ENCODE assay signal across 1 cellular context in the genomic region with DNA sequence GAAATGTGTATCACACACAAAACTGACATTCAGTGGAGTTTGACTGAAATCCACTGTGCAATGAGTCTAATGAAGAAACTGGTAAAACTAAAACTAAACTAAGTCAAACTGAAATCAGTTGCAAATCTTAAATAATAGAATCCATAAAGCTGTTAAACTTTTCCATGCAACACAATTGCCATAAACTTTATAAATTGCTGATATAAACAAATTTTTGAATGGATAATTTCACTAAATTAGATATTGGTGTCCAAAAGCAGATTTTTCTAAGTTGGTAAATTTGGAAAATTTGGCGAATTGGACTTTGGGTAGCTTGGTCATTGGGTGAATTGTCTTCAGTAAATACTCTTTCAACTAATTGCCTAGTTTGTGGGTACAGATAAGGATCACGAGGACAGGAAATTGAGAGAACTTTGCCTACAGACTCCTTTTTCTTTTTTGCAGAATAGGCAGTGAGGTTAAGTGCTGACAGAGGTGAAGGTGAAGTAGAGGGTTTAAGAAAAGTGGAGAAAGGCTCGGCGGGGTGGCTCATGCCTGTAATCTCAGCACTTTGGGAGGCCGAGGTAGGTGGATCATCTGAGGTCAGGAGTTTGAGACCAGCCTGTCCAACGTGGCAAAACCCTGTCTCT.
TF ChIP-seq lines count a peak whose summit lies in the region.

No MANE protein-coding gene starts in this region.

TF ChIP-seq in K562, 482 proteins besides CTCF, POLR2A, EP300 and RAD21:
- TF ChIP-seq, protein P1, sequence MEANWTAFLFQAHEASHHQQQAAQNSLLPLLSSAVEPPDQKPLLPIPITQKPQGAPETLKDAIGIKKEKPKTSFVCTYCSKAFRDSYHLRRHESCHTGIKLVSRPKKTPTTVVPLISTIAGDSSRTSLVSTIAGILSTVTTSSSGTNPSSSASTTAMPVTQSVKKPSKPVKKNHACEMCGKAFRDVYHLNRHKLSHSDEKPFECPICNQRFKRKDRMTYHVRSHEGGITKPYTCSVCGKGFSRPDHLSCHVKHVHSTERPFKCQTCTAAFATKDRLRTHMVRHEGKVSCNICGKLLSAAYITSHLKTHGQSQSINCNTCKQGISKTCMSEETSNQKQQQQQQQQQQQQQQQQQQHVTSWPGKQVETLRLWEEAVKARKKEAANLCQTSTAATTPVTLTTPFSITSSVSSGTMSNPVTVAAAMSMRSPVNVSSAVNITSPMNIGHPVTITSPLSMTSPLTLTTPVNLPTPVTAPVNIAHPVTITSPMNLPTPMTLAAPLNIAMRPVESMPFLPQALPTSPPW (CRISPR knock-in tag; IDR thresholded peaks at IDR 0.05), result no peak
- peak; percentile 69 for TF ChIP-seq MAFG (tag; conservative IDR thresholded peaks at IDR 0.05)
- TF ChIP-seq TEAD2 (tag; IDR thresholded peaks at IDR 0.05), result no peak
- peak; percentile 85 for TF ChIP-seq C11orf30 (IDR thresholded peaks at IDR 0.05; ENCODE audit: low read depth)
- TF ChIP-seq ESRRA (IDR thresholded peaks at IDR 0.05; ENCODE audit: borderline replicate concordance, low read depth), result peak; percentile 40; the same call in 1 of the 2 replicates
- TF ChIP-seq MAFK (IDR thresholded peaks at IDR 0.05; ENCODE audit: low read length), result peak; percentile 51; the same call in 1 of the 2 replicates
- TF ChIP-seq MAFF (IDR thresholded peaks at IDR 0.05; ENCODE audit: low read length), result peak; percentile 73
- no peak for TF ChIP-seq POLR2H (tag; IDR thresholded peaks at IDR 0.05; ENCODE audit: low read depth)
- TF ChIP-seq, protein P2, sequence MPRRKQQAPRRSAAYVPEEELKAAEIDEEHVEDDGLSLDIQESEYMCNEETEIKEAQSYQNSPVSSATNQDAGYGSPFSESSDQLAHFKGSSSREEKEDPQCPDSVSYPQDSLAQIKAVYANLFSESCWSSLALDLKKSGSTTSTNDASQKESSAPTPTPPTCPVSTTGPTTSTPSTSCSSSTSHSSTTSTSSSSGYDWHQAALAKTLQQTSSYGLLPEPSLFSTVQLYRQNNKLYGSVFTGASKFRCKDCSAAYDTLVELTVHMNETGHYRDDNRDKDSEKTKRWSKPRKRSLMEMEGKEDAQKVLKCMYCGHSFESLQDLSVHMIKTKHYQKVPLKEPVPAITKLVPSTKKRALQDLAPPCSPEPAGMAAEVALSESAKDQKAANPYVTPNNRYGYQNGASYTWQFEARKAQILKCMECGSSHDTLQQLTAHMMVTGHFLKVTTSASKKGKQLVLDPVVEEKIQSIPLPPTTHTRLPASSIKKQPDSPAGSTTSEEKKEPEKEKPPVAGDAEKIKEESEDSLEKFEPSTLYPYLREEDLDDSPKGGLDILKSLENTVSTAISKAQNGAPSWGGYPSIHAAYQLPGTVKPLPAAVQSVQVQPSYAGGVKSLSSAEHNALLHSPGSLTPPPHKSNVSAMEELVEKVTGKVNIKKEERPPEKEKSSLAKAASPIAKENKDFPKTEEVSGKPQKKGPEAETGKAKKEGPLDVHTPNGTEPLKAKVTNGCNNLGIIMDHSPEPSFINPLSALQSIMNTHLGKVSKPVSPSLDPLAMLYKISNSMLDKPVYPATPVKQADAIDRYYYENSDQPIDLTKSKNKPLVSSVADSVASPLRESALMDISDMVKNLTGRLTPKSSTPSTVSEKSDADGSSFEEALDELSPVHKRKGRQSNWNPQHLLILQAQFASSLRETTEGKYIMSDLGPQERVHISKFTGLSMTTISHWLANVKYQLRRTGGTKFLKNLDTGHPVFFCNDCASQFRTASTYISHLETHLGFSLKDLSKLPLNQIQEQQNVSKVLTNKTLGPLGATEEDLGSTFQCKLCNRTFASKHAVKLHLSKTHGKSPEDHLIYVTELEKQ (CRISPR knock-in tag; IDR thresholded peaks at IDR 0.05), result no peak
- no peak for TF ChIP-seq GATA2 (CRISPR knock-in tag; IDR thresholded peaks at IDR 0.05)
- no peak for TF ChIP-seq HNRNPH1 (optimal IDR thresholded peaks at IDR 0.05; ENCODE audit: low read depth, low read length)
- TF ChIP-seq CXXC5 (CRISPR knock-in tag; IDR thresholded peaks at IDR 0.05), result peak; percentile 65
- peak; percentile 92 for TF ChIP-seq ZNF316 (IDR thresholded peaks at IDR 0.05)
TF ChIP-seq in K562: peak in this region for 7.
